8 cellular contexts compared by ENCODE assay signal in genomic region chr1:145964328-145965118, GRCh38. TPM values are rescaled to one million over a fixed set of nuclear protein-coding genes. Genes with fewer than 3 reads are reported as not detected.
DNase-seq lines count a peak whose midpoint lies in the region; ATAC-seq and TF ChIP-seq lines count a peak whose summit lies in the region.

ANKRD34A (minus strand) TSS chr1:145964575; CDS start chr1:145961759, 2,816 bp downstream.
A gene with protein sequence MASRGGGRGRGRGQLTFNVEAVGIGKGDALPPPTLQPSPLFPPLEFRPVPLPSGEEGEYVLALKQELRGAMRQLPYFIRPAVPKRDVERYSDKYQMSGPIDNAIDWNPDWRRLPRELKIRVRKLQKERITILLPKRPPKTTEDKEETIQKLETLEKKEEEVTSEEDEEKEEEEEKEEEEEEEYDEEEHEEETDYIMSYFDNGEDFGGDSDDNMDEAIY (plus strand): TSS chr1:145964690. CDS start chr1:145974866, 10,176 bp downstream.

- H3K27me3 Mint-ChIP-seq in GM23338 (ENCODE audit: insufficient read depth, low read depth, poor library complexity) = peaks cover 50% of the 10 kb centered on the region
- no peaks in the 10 kb centered on the region for H3K27me3 Mint-ChIP-seq in activated T-helper 17 cell treated with anti-CD3 and anti-CD28 coated beads, Interleukin-2, amount 50 U/mL, for 72 hours
- H3K27me3 Mint-ChIP-seq in nephron (ENCODE audit: low read depth) = peaks cover 22% of the 10 kb centered on the region

- H3K4me3 Mint-ChIP-seq in GM23338 (peak within 1 kb of the TSS; percentile 92), nephron (peak within 1 kb of the TSS; percentile 86 to 92 (median 91))
- H3K4me3 Mint-ChIP-seq in activated T-helper 17 cell treated with anti-CD3 and anti-CD28 coated beads, Interleukin-2, amount 50 U/mL, for 72 hours = peak within 1 kb of the TSS; percentile 95

- H3K27me3 ChIP-seq in GM23338 (ENCODE audit: insufficient read depth) = peaks cover 45% of the 10 kb centered on the region

- peak within 1 kb of the TSS; percentile 38; the same call in 1 of the 2 replicates for H3K27ac Mint-ChIP-seq in GM23338
- H3K27ac Mint-ChIP-seq in activated T-helper 17 cell treated with anti-CD3 and anti-CD28 coated beads, Interleukin-2, amount 50 U/mL, for 72 hours = peak within 1 kb of the TSS; percentile 93
- H3K27ac Mint-ChIP-seq in nephron = peak within 1 kb of the TSS; percentile 93 to 98 (median 98)

- peaks cover 7% of the 10 kb centered on the region for H3K9me3 Mint-ChIP-seq in GM23338
- H3K9me3 Mint-ChIP-seq in activated T-helper 17 cell treated with anti-CD3 and anti-CD28 coated beads, Interleukin-2, amount 50 U/mL, for 72 hours = no peaks in the 10 kb centered on the region
- peaks cover 5% of the 10 kb centered on the region for H3K9me3 Mint-ChIP-seq in nephron

- TF ChIP-seq CTCF in GM23338 (conservative IDR thresholded peaks at IDR 0.05; ENCODE audit: low read depth in 2 of 2) (no peak), fibroblast of the aortic adventitia (IDR thresholded peaks at IDR 0.05; ENCODE audit: insufficient read depth, low read length) (peak; percentile 4), nephron (IDR thresholded peaks at IDR 0.05; ENCODE audit: unreplicated experiment in 3 of 3) (no peak)

- peak within 1 kb of the TSS; percentile 72 for H2AFZ ChIP-seq in GM23338

- H3K4me2 ChIP-seq in GM23338 = peak within 1 kb of the TSS; percentile 76

- 0 out of 2 replicates have a peak, but pooled peaks cover 4% of the 10 kb centered on the region for H3F3A ChIP-seq in GM23338 (replicated peaks; ENCODE audit: low read depth)

- H3K4me3 ChIP-seq in GM23338 = peak within 1 kb of the TSS; percentile 90
- H3K4me3 ChIP-seq in fibroblast of the aortic adventitia (ENCODE audit: low read depth, low read length) = peak within 1 kb of the TSS; percentile 85

- no peaks in the 10 kb centered on the region for H3K79me2 ChIP-seq in GM23338 (replicated peaks; ENCODE audit: insufficient read depth)

- no peaks in the 10 kb centered on the region for H4K20me1 ChIP-seq in GM23338 (replicated peaks; ENCODE audit: insufficient read depth)

- H3K36me3 Mint-ChIP-seq in GM23338 (ENCODE audit: low read depth) (peaks cover 3% of the 10 kb centered on the region; the same call in 2 of the 3 replicates), nephron (ENCODE audit: low read depth) (peaks cover 9% of the 10 kb centered on the region)
- peaks cover 16% of the 10 kb centered on the region for H3K36me3 Mint-ChIP-seq in activated T-helper 17 cell treated with anti-CD3 and anti-CD28 coated beads, Interleukin-2, amount 50 U/mL, for 72 hours (ENCODE audit: low read depth)

- peak; percentile 96 for DNase-seq in EL
- peak; percentile 99 for DNase-seq in GM23338 (ENCODE audit: low spot score)
- DNase-seq in Kasumi-1 (lab: John Stamatoyannopoulos, UW) = peak; percentile 95
- peak; percentile 98 for DNase-seq in RPMI8226
- DNase-seq in fibroblast of the aortic adventitia (ENCODE audit: low read depth) = peak; percentile 90
- peak; percentile 90 for DNase-seq in stimulated activated naive CD8-positive, alpha-beta T cell treated with anti-CD3 and anti-CD28 coated beads, Interleukin-15, Interleukin-2, amounts not matched to agents 100 U/mL and 50 U/mL, for 24 hours

- H3K4me1 ChIP-seq in GM23338 (ENCODE audit: insufficient read depth) = peaks cover 23% of the 10 kb centered on the region

- peaks cover 19% of the 10 kb centered on the region for H3K4me1 Mint-ChIP-seq in GM23338
- peaks cover 17% of the 10 kb centered on the region for H3K4me1 Mint-ChIP-seq in activated T-helper 17 cell treated with anti-CD3 and anti-CD28 coated beads, Interleukin-2, amount 50 U/mL, for 72 hours
- H3K4me1 Mint-ChIP-seq in nephron = peaks cover 37% of the 10 kb centered on the region

- ATAC-seq in GM23338 = peak; percentile 77
- ATAC-seq in activated T-helper 17 cell treated with anti-CD3 and anti-CD28 coated beads, Interleukin-2, amount 50 U/mL, for 72 hours (replicated peaks) = peak; percentile 92
- peak; percentile 90 for ATAC-seq in stimulated activated naive CD8-positive, alpha-beta T cell treated with anti-CD3 and anti-CD28 coated beads, Interleukin-15, Interleukin-2, amounts not matched to agents 100 U/mL and 50 U/mL, for 24 hours

- no peaks in the 10 kb centered on the region for H3K36me3 ChIP-seq in GM23338 (ENCODE audit: insufficient read depth)

- H3K27ac ChIP-seq in GM23338 (ENCODE audit: low read depth) = no peak within 1 kb of the TSS

- H3K9me2 ChIP-seq in GM23338 (ENCODE audit: insufficient read depth) = no peaks in the 10 kb centered on the region

TF ChIP-seq in GM23338, 12 proteins besides CTCF, POLR2A, EP300 and RAD21:
- TF ChIP-seq POLR2AphosphoS5 (IDR thresholded peaks at IDR 0.05; ENCODE audit: low read depth) (peak; percentile 69), EZH2 (IDR thresholded peaks at IDR 0.05; ENCODE audit: low read depth, unreplicated experiment) (no peak)
TF ChIP-seq in GM23338: peak in this region for 1.

RNA-seq across cellular contexts. Expression of gene ANKRD34A, which starts in this region (rescaled TPM):
- 0.35 and 2.2 TPM in 2 replicates for total RNA-seq in GM23338 (2014; rRNA removed; shearing (Covaris generic))
- polyA plus RNA-seq in GM23338 (2016; fragmentation: Nextera tagmentation; extraction: Ambion mirVana) = 0.09 and 0.16 TPM in 2 replicates
- total RNA-seq in activated T-helper 17 cell treated with anti-CD3 and anti-CD28 coated beads, Interleukin-2, amount 50 U/mL, for 72 hours = 1 to 10 TPM; 4.6 to 4.8 TPM
- 0.65 and 0.99 TPM in 2 replicates for total RNA-seq in fibroblast of the aortic adventitia (ENCODE audit: low replicate concordance)

RNA-seq across cellular contexts. Expression of the second gene that starts in this region (rescaled TPM):
- total RNA-seq in GM23338 (2014; rRNA removed; shearing (Covaris generic)) = 0.82 and 3.1 TPM in 2 replicates
- 9.5 and 9.8 TPM in 2 replicates for polyA plus RNA-seq in GM23338 (2016; fragmentation: Nextera tagmentation; extraction: Ambion mirVana)
- total RNA-seq in activated T-helper 17 cell treated with anti-CD3 and anti-CD28 coated beads, Interleukin-2, amount 50 U/mL, for 72 hours = 10 to 100 TPM; 16.9 to 26.0 TPM
- total RNA-seq in fibroblast of the aortic adventitia (ENCODE audit: low replicate concordance) = 15.7 and 28.4 TPM in 2 replicates

Comparison
In these comparisons a context has a peak if more than half of its experiments do, and no peak if none do; other contexts are left out.
1. H3K27ac Mint-ChIP-seq: peak in every context shown above with its lines; median percentile 98 in nephron; 93 in activated T-helper 17 cell treated with anti-CD3 and anti-CD28 coated beads, Interleukin-2, amount 50 U/mL, for 72 hours; 38 in GM23338.